ENCODE assay signal across 1 cellular context in the genomic region with DNA sequence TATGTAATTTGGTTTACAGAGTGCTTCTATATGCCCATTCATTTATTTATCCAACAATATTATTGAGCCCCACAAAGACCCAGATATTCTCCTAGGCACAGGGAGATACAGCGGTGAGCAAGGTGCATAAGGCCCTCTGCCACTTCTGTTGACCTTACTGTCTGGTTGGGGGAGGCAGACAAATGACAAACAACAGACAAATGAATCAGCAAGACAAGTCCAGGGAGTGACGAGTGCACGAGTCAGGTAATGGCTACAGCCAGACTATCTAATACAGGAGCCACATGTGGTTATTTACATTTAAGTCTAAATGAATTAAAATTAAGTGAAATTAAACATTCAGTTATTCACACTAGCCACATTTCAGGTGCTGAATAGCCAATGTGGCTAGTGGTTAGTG.
TF ChIP-seq lines count a peak whose summit lies in the region.

No MANE protein-coding gene starts in this region.

TF ChIP-seq in GM12878, 131 proteins besides CTCF, POLR2A, EP300 and RAD21 (continued from another document):
- TF ChIP-seq, protein P1, sequence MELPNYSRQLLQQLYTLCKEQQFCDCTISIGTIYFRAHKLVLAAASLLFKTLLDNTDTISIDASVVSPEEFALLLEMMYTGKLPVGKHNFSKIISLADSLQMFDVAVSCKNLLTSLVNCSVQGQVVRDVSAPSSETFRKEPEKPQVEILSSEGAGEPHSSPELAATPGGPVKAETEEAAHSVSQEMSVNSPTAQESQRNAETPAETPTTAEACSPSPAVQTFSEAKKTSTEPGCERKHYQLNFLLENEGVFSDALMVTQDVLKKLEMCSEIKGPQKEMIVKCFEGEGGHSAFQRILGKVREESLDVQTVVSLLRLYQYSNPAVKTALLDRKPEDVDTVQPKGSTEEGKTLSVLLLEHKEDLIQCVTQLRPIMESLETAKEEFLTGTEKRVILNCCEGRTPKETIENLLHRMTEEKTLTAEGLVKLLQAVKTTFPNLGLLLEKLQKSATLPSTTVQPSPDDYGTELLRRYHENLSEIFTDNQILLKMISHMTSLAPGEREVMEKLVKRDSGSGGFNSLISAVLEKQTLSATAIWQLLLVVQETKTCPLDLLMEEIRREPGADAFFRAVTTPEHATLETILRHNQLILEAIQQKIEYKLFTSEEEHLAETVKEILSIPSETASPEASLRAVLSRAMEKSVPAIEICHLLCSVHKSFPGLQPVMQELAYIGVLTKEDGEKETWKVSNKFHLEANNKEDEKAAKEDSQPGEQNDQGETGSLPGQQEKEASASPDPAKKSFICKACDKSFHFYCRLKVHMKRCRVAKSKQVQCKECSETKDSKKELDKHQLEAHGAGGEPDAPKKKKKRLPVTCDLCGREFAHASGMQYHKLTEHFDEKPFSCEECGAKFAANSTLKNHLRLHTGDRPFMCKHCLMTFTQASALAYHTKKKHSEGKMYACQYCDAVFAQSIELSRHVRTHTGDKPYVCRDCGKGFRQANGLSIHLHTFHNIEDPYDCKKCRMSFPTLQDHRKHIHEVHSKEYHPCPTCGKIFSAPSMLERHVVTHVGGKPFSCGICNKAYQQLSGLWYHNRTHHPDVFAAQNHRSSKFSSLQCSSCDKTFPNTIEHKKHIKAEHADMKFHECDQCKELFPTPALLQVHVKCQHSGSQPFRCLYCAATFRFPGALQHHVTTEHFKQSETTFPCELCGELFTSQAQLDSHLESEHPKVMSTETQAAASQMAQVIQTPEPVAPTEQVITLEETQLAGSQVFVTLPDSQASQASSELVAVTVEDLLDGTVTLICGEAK (IDR thresholded peaks at IDR 0.05; ENCODE audit: borderline replicate concordance): no peak
- TF ChIP-seq, protein P2, sequence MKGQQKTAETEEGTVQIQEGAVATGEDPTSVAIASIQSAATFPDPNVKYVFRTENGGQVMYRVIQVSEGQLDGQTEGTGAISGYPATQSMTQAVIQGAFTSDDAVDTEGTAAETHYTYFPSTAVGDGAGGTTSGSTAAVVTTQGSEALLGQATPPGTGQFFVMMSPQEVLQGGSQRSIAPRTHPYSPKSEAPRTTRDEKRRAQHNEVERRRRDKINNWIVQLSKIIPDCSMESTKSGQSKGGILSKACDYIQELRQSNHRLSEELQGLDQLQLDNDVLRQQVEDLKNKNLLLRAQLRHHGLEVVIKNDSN (IDR thresholded peaks at IDR 0.05; ENCODE audit: borderline replicate concordance, extremely low read length, insufficient read depth, low read depth, low read length): no peak
- no peak for TF ChIP-seq HDAC6 (IDR thresholded peaks at IDR 0.05; ENCODE audit: unreplicated experiment)
- TF ChIP-seq, protein P3, sequence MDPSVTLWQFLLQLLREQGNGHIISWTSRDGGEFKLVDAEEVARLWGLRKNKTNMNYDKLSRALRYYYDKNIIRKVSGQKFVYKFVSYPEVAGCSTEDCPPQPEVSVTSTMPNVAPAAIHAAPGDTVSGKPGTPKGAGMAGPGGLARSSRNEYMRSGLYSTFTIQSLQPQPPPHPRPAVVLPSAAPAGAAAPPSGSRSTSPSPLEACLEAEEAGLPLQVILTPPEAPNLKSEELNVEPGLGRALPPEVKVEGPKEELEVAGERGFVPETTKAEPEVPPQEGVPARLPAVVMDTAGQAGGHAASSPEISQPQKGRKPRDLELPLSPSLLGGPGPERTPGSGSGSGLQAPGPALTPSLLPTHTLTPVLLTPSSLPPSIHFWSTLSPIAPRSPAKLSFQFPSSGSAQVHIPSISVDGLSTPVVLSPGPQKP (IDR thresholded peaks at IDR 0.05; ENCODE audit: low read depth, low read length): no peak
